In the genomic region with DNA sequence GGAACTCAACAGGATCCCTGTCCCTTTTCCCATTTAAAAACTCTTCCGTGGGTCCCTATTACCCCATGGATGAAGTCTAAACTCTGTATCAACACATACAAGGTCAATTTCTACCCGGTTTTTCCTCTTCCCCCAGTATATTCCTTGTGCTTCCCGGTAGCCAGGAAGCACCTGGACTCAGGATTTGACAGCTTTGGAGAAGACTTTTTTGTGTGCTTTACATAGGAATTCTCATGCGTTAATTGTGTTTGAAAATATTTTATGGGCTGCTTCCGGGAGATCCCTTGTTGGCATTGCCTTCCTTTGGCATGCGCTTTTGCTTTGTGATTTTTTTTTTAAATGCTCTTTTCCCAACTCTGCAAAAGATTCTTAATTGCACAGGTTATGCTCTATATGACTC, we compare ENCODE assay signal across 13 cellular contexts. TPM values are rescaled to one million over a fixed set of nuclear protein-coding genes. Genes with fewer than 3 reads are reported as not detected.
DNase-seq lines count a peak whose midpoint lies in the region; ATAC-seq and TF ChIP-seq lines count a peak whose summit lies in the region.
"Had no signal": no experiment of that assay in that cellular context is flagged by ENCODE, and none has a peak within 500 bp of the region (broad histone marks: within the 10 kb centered on the region; RNA-seq: fewer than 3 reads in every experiment).

No MANE protein-coding gene starts in this region.

- no peak for TF ChIP-seq CTCF in AG04450 (IDR thresholded peaks at IDR 0.05; ENCODE audit: low read depth, low read length)
- no peak for TF ChIP-seq CTCF in HFFc6 (IDR thresholded peaks at IDR 0.05)
- no peak for TF ChIP-seq CTCF in nephron (IDR thresholded peaks at IDR 0.05; ENCODE audit: unreplicated experiment in 3 of 3)

- no peak for DNase-seq in AG04450 (ENCODE audit: low read depth, low spot score)
- no peak for DNase-seq in HFFc6
- peak; percentile 75 for DNase-seq in dermis blood vessel endothelial cell
- no peak for DNase-seq in sciatic nerve (ENCODE audit: low spot score)
- DNase-seq in NK-92 treated with Interleukin-12 subunit alpha and Interleukin-12 subunit beta, amount 100 ng/mL, for 24 hours (lab: John Stamatoyannopoulos, UW): no peak
- no peak for DNase-seq in OCI-M1 (lab: John Stamatoyannopoulos, UW)
- DNase-seq: activated T-cell treated with anti-CD3 and anti-CD28 coated beads, Interleukin-2, amount 50 U/mL, for 48 hours; effector memory CD4-positive, alpha-beta T cell had no signal

- ATAC-seq in HG03354 (IDR thresholded peaks at IDR 0.05; ENCODE audit: poor library complexity, severe bottlenecking, unreplicated experiment): no peak
- no peak for ATAC-seq in sciatic nerve

- no peaks in the 10 kb centered on the region for H3K9me3 Mint-ChIP-seq in HFFc6
- H3K9me3 Mint-ChIP-seq in nephron: no peaks in the 10 kb centered on the region

- peaks cover 75% of the 10 kb centered on the region for H3K4me1 Mint-ChIP-seq in HFFc6 (ENCODE audit: low read depth)
- H3K4me1 Mint-ChIP-seq in nephron: peaks cover 62% of the 10 kb centered on the region

- intact Hi-C loops in sciatic nerve (cut with DNase I): no loop called here

- peak overlapping the region; percentile 80; the same call in 1 of the 2 replicates for H3K4me3 Mint-ChIP-seq in HFFc6
- H3K4me3 Mint-ChIP-seq in nephron: peak overlapping the region; percentile 39 to 65 (median 63)
- H3K4me3 Mint-ChIP-seq: B cell had no signal

- H3K27me3 Mint-ChIP-seq in HFFc6 (ENCODE audit: insufficient read depth) (no peaks in the 10 kb centered on the region; the same call in 1 of the 2 replicates), nephron (ENCODE audit: low read depth) (no peaks in the 10 kb centered on the region)
- H3K27me3 Mint-ChIP-seq: B cell had no signal

- no peak overlapping the region for H3K4me3 ChIP-seq in AG04450 (ENCODE audit: low read depth, low read length)

- CTCF ChIA-PET in AG04450 (lab: Charles Lee): interaction anchor here (0.6 kb wide), 1 partner anchor 1417 kb away, joined by 6 read pairs; no protein-coding TSS in a partner anchor

- H3K27ac ChIP-seq in AG04450 (ENCODE audit: low read depth, low read length): peak overlapping the region; percentile 47
- H3K27ac ChIP-seq: HL-60, parathyroid adenoma had no signal

- H3K27ac Mint-ChIP-seq in HFFc6 (peak overlapping the region; percentile 90), nephron (peak overlapping the region; percentile 86 to 96 (median 92))
- H3K27ac Mint-ChIP-seq: B cell had no signal

- no peaks in the 10 kb centered on the region for H3K9me3 ChIP-seq in AG04450 (ENCODE audit: control insufficient read depth, insufficient read depth, low read length)

- H3K36me3 Mint-ChIP-seq in HFFc6 (ENCODE audit: low read depth) (peaks cover 9% of the 10 kb centered on the region), nephron (ENCODE audit: low read depth) (peaks cover 20% of the 10 kb centered on the region)

- no peaks in the 10 kb centered on the region for H3K27me3 ChIP-seq in AG04450 (ENCODE audit: control insufficient read depth, insufficient read depth, low read length)

- POLR2A ChIA-PET in AG04450 (lab: Yijun Ruan, JAX): interaction anchor here (1.3 kb wide), 1 partner anchor 108 kb away, joined by 3 read pairs; a partner anchor contains a TSS

RNA-seq across cellular contexts. Expression of a gene that starts 7.2 kb away (rescaled TPM):
- 131 and 175 TPM in 2 replicates for polyA plus RNA-seq in AG04450 (2011; rRNA removed)
- polyA minus RNA-seq in AG04450 (2011; rRNA and poly(A)+ RNA removed): 78.8 and 117 TPM in 2 replicates
- 100 to 1,000 TPM; 141 to 208 (median 196) TPM for total RNA-seq in HFFc6 (2021; fragmentation: NEBNext Ultra II Directional; extraction: Animal tissue kit (Norgen Biotek cat#: 25700))
- total RNA-seq in dermis blood vessel endothelial cell: 117 and 166 TPM in 2 replicates
- 40.0 TPM for total RNA-seq in sciatic nerve
